ENCODE assay signal across 1 cellular context in the genomic region with DNA sequence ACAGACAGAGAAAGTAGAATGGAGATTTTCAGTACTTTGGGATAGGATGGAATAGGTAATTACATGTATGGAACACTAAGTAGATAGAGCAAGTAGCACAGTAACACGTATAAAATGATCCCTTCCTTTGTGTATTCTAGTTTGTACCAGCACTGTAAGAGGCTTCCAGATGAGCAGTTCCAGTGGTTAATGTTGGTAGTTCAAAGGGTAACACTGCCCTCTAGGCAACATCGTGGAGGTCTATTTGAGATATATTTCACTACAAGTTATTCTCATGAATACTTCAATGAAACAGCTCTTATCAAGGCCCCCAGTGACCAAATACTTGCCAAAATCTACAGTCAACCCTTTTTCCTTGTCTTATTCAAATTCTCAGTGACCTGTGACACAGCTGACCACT.
TF ChIP-seq lines count a peak whose summit lies in the region.

No MANE protein-coding gene starts in this region.

TF ChIP-seq in GM12878, 131 proteins besides CTCF, POLR2A, EP300 and RAD21:
- TF ChIP-seq RUNX3 (IDR thresholded peaks at IDR 0.05; ENCODE audit: low read length) = peak; percentile 41; the same call in 1 of the 2 replicates
- peak; percentile 53; the same call in 1 of the 2 replicates for TF ChIP-seq SMC3 (IDR thresholded peaks at IDR 0.05; ENCODE audit: borderline replicate concordance, low read length)
- TF ChIP-seq SIN3A (IDR thresholded peaks at IDR 0.05; ENCODE audit: low read depth, low read length) = no peak
